ENCODE assay signal across 8 cellular contexts in the genomic region with DNA sequence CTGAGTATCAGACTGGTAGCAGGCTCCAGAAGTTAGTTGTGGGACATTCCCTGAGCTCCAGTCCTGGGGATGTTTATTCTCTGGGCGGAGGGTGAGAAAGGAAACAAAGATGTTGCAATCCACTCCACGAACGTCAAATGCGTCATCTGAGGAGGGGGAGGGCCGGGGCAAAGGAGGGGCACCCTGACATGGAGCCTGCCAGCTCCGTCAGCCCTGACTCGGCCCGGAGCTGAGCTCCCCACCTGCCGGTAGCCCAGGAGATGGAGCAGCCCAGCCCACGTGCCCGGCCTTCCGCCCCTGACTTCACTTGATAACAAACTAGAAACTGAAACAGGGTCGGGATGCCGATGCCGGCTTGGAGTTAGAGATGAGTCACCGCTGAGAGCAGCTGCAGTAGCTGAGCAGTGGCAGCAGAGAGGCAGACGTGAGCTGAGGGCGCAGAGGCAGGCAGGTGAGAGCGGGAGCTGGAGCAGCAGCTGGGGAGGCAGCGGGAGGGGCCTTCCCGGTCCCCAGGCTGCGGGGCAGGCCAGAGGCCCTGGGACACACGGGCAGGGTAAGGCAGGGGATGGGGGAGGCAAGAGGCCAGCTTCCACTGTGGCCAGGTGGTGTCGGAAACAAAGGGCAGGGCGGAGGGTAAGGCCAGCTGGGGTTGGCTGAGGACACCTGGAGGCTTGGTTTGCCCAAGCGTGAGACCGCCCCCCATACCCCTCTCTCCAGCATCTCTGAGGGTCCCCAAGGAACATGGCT. TPM values are rescaled to one million over a fixed set of nuclear protein-coding genes. Genes with fewer than 3 reads are reported as not detected.
DNase-seq lines count a peak whose midpoint lies in the region; TF ChIP-seq lines count a peak whose summit lies in the region.

A gene (plus strand): TSS at position 391 of the 747 bp plus-strand sequence. CDS start 351 bp downstream, at position 742.

- in situ Hi-C loops in Caki2 (cut with HindIII; ENCODE audit: low pct_unique_long_range_greater_than_20kb, low sequenced_read_pairs) = no loop called here

- DNase-seq in Caki2 (ENCODE audit: low read depth) (peak; percentile 99), GM20000 (ENCODE audit: low spot score) (peak; percentile 88), HS-5 (ENCODE audit: low read depth) (peak; percentile 89), OCI-M1 (lab: John Stamatoyannopoulos, UW) (peak; percentile 98), activated T-cell treated with anti-CD3 and anti-CD28 coated beads for 24 hours (ENCODE audit: low read depth) (peak; percentile 92), epithelial cell of prostate (ENCODE audit: low read depth, low spot score) (peak; percentile 98), mucosa of gallbladder (ENCODE audit: low spot score) (peak; percentile 98)
- peak; percentile 86 to 96 for DNase-seq in stimulated activated CD8-positive, alpha-beta memory T cell treated with anti-CD3 and anti-CD28 coated beads, Interleukin-4, amount 100 ng/mL, for 4 hours (ENCODE audit: low read depth in 2 of 2, low spot score in 1 of 2)

- peak within 1 kb of the TSS; percentile 97 for H3K27ac ChIP-seq in epithelial cell of prostate

- no peak for TF ChIP-seq CTCF in GM20000 (IDR thresholded peaks at IDR 0.05; ENCODE audit: extremely low read depth, missing control alignments)

RNA-seq across cellular contexts. Expression of the gene that starts here (rescaled TPM):
- 0.75 and 7.2 TPM in 2 replicates for total RNA-seq in Caki2 (2014; rRNA removed; shearing (Covaris generic); ENCODE audit: low replicate concordance)
- 383 TPM for total RNA-seq in mucosa of gallbladder

Comparison
In these comparisons a context has a peak if more than half of its experiments do, and no peak if none do; other contexts are left out.
1. Peak in every context shown above with its lines: DNase-seq and H3K27ac ChIP-seq.
2. RNA of the gene that starts here (total RNA-seq): 383 TPM in mucosa of gallbladder (single experiment); 0.75 to 7.2 TPM in Caki2; every median in the first group is over 10 times any median in the second.